Comparison of ENCODE assay signal across 1 cellular context in genomic region chr16:85176541-85177447, GRCh38.
TF ChIP-seq lines count a peak whose summit lies in the region.

No MANE protein-coding gene starts in this region.

TF ChIP-seq in H1, 55 proteins besides CTCF, POLR2A, EP300 and RAD21 (continued from another document):
- no peak for TF ChIP-seq CTBP2 (IDR thresholded peaks at IDR 0.05; ENCODE audit: borderline replicate concordance, insufficient read depth, insufficient read length, low read length)
- no peak for TF ChIP-seq CBX5 (IDR thresholded peaks at IDR 0.05; ENCODE audit: low read depth, low read length)
- no peak for TF ChIP-seq SRF (IDR thresholded peaks at IDR 0.05; ENCODE audit: low read depth, low read length)
- TF ChIP-seq SIN3A (conservative IDR thresholded peaks at IDR 0.05 in 1 of 2, IDR thresholded peaks at IDR 0.05 in 1 of 2; ENCODE audit: low read depth in 1 of 2, low read length in 2 of 2) = no peak
- TF ChIP-seq EZH2 (IDR thresholded peaks at IDR 0.05; ENCODE audit: low read depth, low read length, severe bottlenecking) = no peak
